ENCODE assay signal across 31 cellular contexts in genomic region chr6:12818324-12818723, GRCh38.
DNase-seq lines count a peak whose midpoint lies in the region; FAIRE-seq and TF ChIP-seq lines count a peak whose summit lies in the region.
"Had no signal": no experiment of that assay in that cellular context is flagged by ENCODE, and none has a peak within 500 bp of the region (broad histone marks: within the 10 kb centered on the region; RNA-seq: fewer than 3 reads in every experiment).

No MANE protein-coding gene starts in this region.

- BruUV-seq in MCF 10A (replicated peaks; lab: Mats Ljungman, UMichigan) = no TSS peak

- H3K4me3 ChIP-seq in astrocyte (ENCODE audit: insufficient read depth, low read depth, low read length) = no peak overlapping the region
- H3K4me3 ChIP-seq: dorsolateral prefrontal cortex, GM23248, transverse colon had no signal

- H3K27ac Mint-ChIP-seq in astrocyte (ENCODE audit: unreplicated experiment) (peak overlapping the region; percentile 77), MCF 10A (ENCODE audit: low read depth, unreplicated experiment) (no peak overlapping the region)
- H3K27ac Mint-ChIP-seq: activated CD4-positive, alpha-beta memory T cell treated with anti-CD3 and anti-CD28 coated beads, Interleukin-2, amount 10 ng/mL, durations not matched to agents 7 days and 5 days; activated naive CD4-positive, alpha-beta T cell treated with anti-CD3 and anti-CD28 coated beads, Interleukin-2, amount 50 U/mL, for 72 hours; activated T-helper 2 cell treated with anti-CD3 and anti-CD28 coated beads, Interferon-gamma antibody, Interleukin-2, Interleukin-4, amounts not matched to agents 10 μg/mL and 5 μg/mL and 100 μg/mL, durations not matched to agents 14 hours and 24 hours and 36 hours; mesothelial cell of epicardium; naive thymus-derived CD4-positive, alpha-beta T cell; stimulated activated naive CD8-positive, alpha-beta T cell treated with anti-CD3 and anti-CD28 coated beads, Interleukin-15, amount 100 ng/mL, for 72 hours; T-helper 1 cell treated with Interleukin-12 subunit alpha and Interleukin-12 subunit beta and Interleukin-4 antibody, amounts not matched to agents 30 μg/mL and 1 μg/mL, for 36 hours had no signal

- H3K9me3 Mint-ChIP-seq in astrocyte (ENCODE audit: unreplicated experiment) = no peaks in the 10 kb centered on the region
- H3K9me3 Mint-ChIP-seq in MCF 10A (ENCODE audit: unreplicated experiment) = no peaks in the 10 kb centered on the region
- H3K9me3 Mint-ChIP-seq: activated CD4-positive, alpha-beta memory T cell treated with anti-CD3 and anti-CD28 coated beads, Interleukin-2, amount 10 ng/mL, durations not matched to agents 7 days and 5 days; activated naive CD4-positive, alpha-beta T cell treated with anti-CD3 and anti-CD28 coated beads, Interleukin-2, amount 50 U/mL, for 72 hours; activated T-helper 2 cell treated with anti-CD3 and anti-CD28 coated beads, Interferon-gamma antibody, Interleukin-2, Interleukin-4, amounts not matched to agents 10 μg/mL and 5 μg/mL and 100 μg/mL, durations not matched to agents 14 hours and 24 hours and 36 hours; mesothelial cell of epicardium; stimulated activated naive CD8-positive, alpha-beta T cell treated with anti-CD3 and anti-CD28 coated beads, Interleukin-15, amount 100 ng/mL, for 72 hours; T-helper 1 cell treated with Interleukin-12 subunit alpha and Interleukin-12 subunit beta and Interleukin-4 antibody, amounts not matched to agents 30 μg/mL and 1 μg/mL, for 36 hours had no signal

- H3K36me3 Mint-ChIP-seq in astrocyte (ENCODE audit: low read depth, unreplicated experiment) = no peaks in the 10 kb centered on the region
- H3K36me3 Mint-ChIP-seq in MCF 10A (ENCODE audit: insufficient read depth, unreplicated experiment) = no peaks in the 10 kb centered on the region
- H3K36me3 Mint-ChIP-seq: activated naive CD4-positive, alpha-beta T cell treated with anti-CD3 and anti-CD28 coated beads, Interleukin-2, amount 50 U/mL, for 72 hours; mesothelial cell of epicardium; naive thymus-derived CD4-positive, alpha-beta T cell had no signal

- no peaks in the 10 kb centered on the region for H4K20me1 ChIP-seq in astrocyte (ENCODE audit: insufficient read depth, low read length)

- H3K4me1 Mint-ChIP-seq in astrocyte (ENCODE audit: low read depth, unreplicated experiment) (peaks cover 5% of the 10 kb centered on the region), MCF 10A (ENCODE audit: insufficient read depth, unreplicated experiment) (no peaks in the 10 kb centered on the region)
- H3K4me1 Mint-ChIP-seq: activated CD4-positive, alpha-beta memory T cell treated with anti-CD3 and anti-CD28 coated beads, Interleukin-2, amount 10 ng/mL, durations not matched to agents 7 days and 5 days; naive thymus-derived CD4-positive, alpha-beta T cell; stimulated activated naive CD8-positive, alpha-beta T cell treated with anti-CD3 and anti-CD28 coated beads, Interleukin-15, amount 100 ng/mL, for 72 hours had no signal

- no peak overlapping the region for H3K9ac ChIP-seq in astrocyte (ENCODE audit: low read length)
- H3K9ac ChIP-seq: GM23248 had no signal

- CTCF ChIA-PET in MCF 10A (lab: Yijun Ruan, JAX) = no interaction called here

- H2AFZ ChIP-seq in astrocyte (ENCODE audit: low read depth, low read length) = no peak overlapping the region
- H2AFZ ChIP-seq: GM23248 had no signal

- POLR2A ChIA-PET in MCF 10A (lab: Yijun Ruan, JAX) = interaction anchor here (0.6 kb wide), 1 partner anchor 757 kb away, joined by 3 read pairs; no protein-coding TSS in a partner anchor

- no peaks in the 10 kb centered on the region for H3K4me1 ChIP-seq in astrocyte (ENCODE audit: insufficient read depth, low read length)
- H3K4me1 ChIP-seq: transverse colon had no signal

- FAIRE-seq in astrocyte (lab: Jason Lieb, UNC) = no peak
- FAIRE-seq: D721Med, GM12891, kidney had no signal

- H3K4me3 Mint-ChIP-seq in astrocyte (ENCODE audit: unreplicated experiment) (no peak overlapping the region), MCF 10A (ENCODE audit: unreplicated experiment) (no peak overlapping the region)
- H3K4me3 Mint-ChIP-seq: activated CD4-positive, alpha-beta memory T cell treated with anti-CD3 and anti-CD28 coated beads, Interleukin-2, amount 10 ng/mL, durations not matched to agents 7 days and 5 days; mesothelial cell of epicardium; naive thymus-derived CD4-positive, alpha-beta T cell; stimulated activated naive CD8-positive, alpha-beta T cell treated with anti-CD3 and anti-CD28 coated beads, Interleukin-15, amount 100 ng/mL, for 72 hours; T-helper 1 cell treated with Interleukin-12 subunit alpha and Interleukin-12 subunit beta and Interleukin-4 antibody, amounts not matched to agents 30 μg/mL and 1 μg/mL, for 36 hours had no signal

- no peaks in the 10 kb centered on the region for H3K36me3 ChIP-seq in astrocyte (ENCODE audit: insufficient read depth, low read length)
- H3K36me3 ChIP-seq: transverse colon had no signal

- TF ChIP-seq CTCF in astrocyte (IDR thresholded peaks at IDR 0.05; ENCODE audit: insufficient read depth, low read depth, low read length) (no peak), MCF 10A (IDR thresholded peaks at IDR 0.05; ENCODE audit: unreplicated experiment) (no peak)

- H3K9me3 ChIP-seq in astrocyte (ENCODE audit: insufficient read depth, low read depth, low read length) = no peaks in the 10 kb centered on the region
- H3K9me3 ChIP-seq: transverse colon had no signal

- peak; percentile 7 for DNase-seq in CMK (ENCODE audit: low read depth)
- DNase-seq in Kasumi-1 (lab: John Stamatoyannopoulos, UW) = peak; percentile 40 to 47
- peak; percentile 66 for DNase-seq in astrocyte (ENCODE audit: low read depth)
- peak; percentile 10 for DNase-seq in medulla oblongata (ENCODE audit: extremely low spot score)
- no peak for DNase-seq in stimulated activated CD4-positive, alpha-beta T cell treated with anti-CD3 and anti-CD28 coated beads, Interleukin-15, amount 100 ng/mL, for 24 hours
- no peak for DNase-seq in MCF 10A (ENCODE audit: unreplicated experiment)
- no peak for DNase-seq in effector CD4-positive, alpha-beta T cell
- DNase-seq: activated CD4-positive, alpha-beta memory T cell treated with anti-CD3 and anti-CD28 coated beads, Interleukin-2, amount 10 ng/mL, durations not matched to agents 7 days and 5 days; activated CD4-positive, CD25-positive, alpha-beta regulatory T cell treated with anti-CD3 and anti-CD28 coated beads, Interleukin-2, amount 50 U/mL, for 72 hours; activated CD8-positive, alpha-beta memory T cell treated with anti-CD3 and anti-CD28 coated beads, Interleukin-2, amount 50 U/mL, for 48 hours; anterior cingulate cortex; central memory CD4-positive, alpha-beta T cell; dorsolateral prefrontal cortex; glutamatergic neuron; GM23248; KG1; kidney; naive thymus-derived CD4-positive, alpha-beta T cell; NCI-H1092; NCI-H1694 treated with DMSO at 0.1 percent for 48 hours; NCI-H2171; NCI-H524; stimulated activated naive CD8-positive, alpha-beta T cell treated with anti-CD3 and anti-CD28 coated beads, Interleukin-15, amount 100 ng/mL, for 72 hours; transverse colon had no signal

- intact Hi-C loops in MCF 10A (cut with micrococcal nuclease) = no loop called here

- H3K27ac ChIP-seq in astrocyte (ENCODE audit: low read depth, low read length) = no peak overlapping the region
- H3K27ac ChIP-seq: C4-2B, dorsolateral prefrontal cortex, GM23248, transverse colon had no signal

- H3K79me2 ChIP-seq in astrocyte (ENCODE audit: insufficient read depth, low read length) = no peaks in the 10 kb centered on the region

- H3K27me3 Mint-ChIP-seq in astrocyte (ENCODE audit: low read depth, unreplicated experiment) (no peaks in the 10 kb centered on the region), MCF 10A (ENCODE audit: insufficient read depth, unreplicated experiment) (peaks cover 81% of the 10 kb centered on the region)

- no peak overlapping the region for H3K4me2 ChIP-seq in astrocyte (ENCODE audit: low read length)

- H3K27me3 ChIP-seq in astrocyte (ENCODE audit: insufficient read depth, low read length) = no peaks in the 10 kb centered on the region
- H3K27me3 ChIP-seq: transverse colon had no signal

Comparison
In these comparisons a context has a peak if more than half of its experiments do, and no peak if none do; other contexts are left out.
1. DNase-seq: peak in CMK (single experiment), Kasumi-1 (2 of 2), astrocyte (single experiment) and medulla oblongata (single experiment); none in stimulated activated CD4-positive, alpha-beta T cell treated with anti-CD3 and anti-CD28 coated beads, Interleukin-15, amount 100 ng/mL, for 24 hours (single experiment), MCF 10A (single experiment) and effector CD4-positive, alpha-beta T cell (single experiment).